Comparison of ENCODE assay signal across 26 cellular contexts in the genomic region with DNA sequence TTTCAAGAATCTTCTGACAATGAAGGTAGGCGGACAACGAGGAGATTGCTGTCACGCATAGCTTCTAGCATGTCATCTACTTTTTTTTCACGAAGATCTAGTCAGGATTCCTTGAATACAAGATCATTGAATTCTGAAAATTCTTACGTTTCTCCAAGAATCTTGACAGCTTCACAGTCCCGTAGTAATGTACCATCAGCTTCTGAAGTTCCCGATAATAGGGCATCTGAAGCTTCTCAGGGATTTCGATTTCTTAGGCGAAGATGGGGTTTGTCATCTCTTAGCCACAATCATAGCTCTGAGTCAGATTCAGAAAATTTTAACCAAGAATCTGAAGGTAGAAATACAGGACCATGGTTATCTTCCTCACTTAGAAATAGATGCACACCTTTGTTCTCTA. TPM values are rescaled to one million over a fixed set of nuclear protein-coding genes. Genes with fewer than 3 reads are reported as not detected.
DNase-seq lines count a peak whose midpoint lies in the region; ATAC-seq and TF ChIP-seq lines count a peak whose summit lies in the region.
"Had no signal": no experiment of that assay in that cellular context is flagged by ENCODE, and none has a peak within 500 bp of the region (broad histone marks: within the 10 kb centered on the region; RNA-seq: fewer than 3 reads in every experiment).

No MANE protein-coding gene starts in this region.

- no peak overlapping the region for H3K4me2 ChIP-seq in PC-3 (ENCODE audit: low read length)

- intact Hi-C loops in CD4-positive, alpha-beta T cell (cut with DNase I, micrococcal nuclease) = no loop called here
- intact Hi-C loops in Calu3 (cut with micrococcal nuclease; ENCODE audit: unreplicated experiment) = no loop called here
- intact Hi-C loops in PC-3 (cut with micrococcal nuclease) = no loop called here

- H3K36me3 ChIP-seq in PC-3 (ENCODE audit: low read depth, low read length) = peaks cover 69% of the 10 kb centered on the region

- H3K27me3 ChIP-seq in CD4-positive, alpha-beta T cell (ENCODE audit: control insufficient read depth, insufficient read depth, low read length) = no peaks in the 10 kb centered on the region
- H3K27me3 ChIP-seq in PC-3 (ENCODE audit: low read length) = no peaks in the 10 kb centered on the region
- H3K27me3 ChIP-seq: Peyer's patch had no signal

- peaks cover 15% of the 10 kb centered on the region for H4K20me1 ChIP-seq in PC-3 (ENCODE audit: low read length)

- no peaks in the 10 kb centered on the region for H3K9me2 ChIP-seq in PC-3 (replicated peaks; ENCODE audit: low read length)

- peaks cover 63% of the 10 kb centered on the region for H3K36me3 Mint-ChIP-seq in CD4-positive, alpha-beta T cell (ENCODE audit: low read depth)
- peaks cover 42% of the 10 kb centered on the region for H3K36me3 Mint-ChIP-seq in Calu3 (ENCODE audit: insufficient read depth, unreplicated experiment)

- peaks cover 60% of the 10 kb centered on the region for H3K79me2 ChIP-seq in PC-3 (ENCODE audit: low read length)

- BruUV-seq in Calu3 (replicated peaks; lab: Mats Ljungman, UMichigan) (TSS peak; percentile 15), PC-3 (replicated peaks; lab: Mats Ljungman, UMichigan) (TSS peak; percentile 30)

- no peak overlapping the region for H3K9ac ChIP-seq in PC-3 (ENCODE audit: low read length)

- H3K9me3 Mint-ChIP-seq in CD4-positive, alpha-beta T cell = no peaks in the 10 kb centered on the region
- no peaks in the 10 kb centered on the region for H3K9me3 Mint-ChIP-seq in Calu3 (ENCODE audit: low read depth, unreplicated experiment)
- H3K9me3 Mint-ChIP-seq: CD8-positive, alpha-beta memory T cell; IgD-negative memory B cell had no signal

- ATAC-seq in CD4-positive, alpha-beta T cell (ENCODE audit: poor library complexity) = no peak
- no peak for ATAC-seq in PC-3

- H3K4me3 Mint-ChIP-seq in CD4-positive, alpha-beta T cell = no peak overlapping the region
- no peak overlapping the region for H3K4me3 Mint-ChIP-seq in Calu3 (ENCODE audit: low read depth, unreplicated experiment)
- H3K4me3 Mint-ChIP-seq: B cell; CD8-positive, alpha-beta memory T cell; IgD-negative memory B cell had no signal

- H3K27ac ChIP-seq in CD4-positive, alpha-beta T cell (ENCODE audit: low read depth, low read length) = no peak overlapping the region
- H3K27ac ChIP-seq in PC-3 (ENCODE audit: low read length) = no peak overlapping the region
- H3K27ac ChIP-seq: C4-2B, Peyer's patch, SK-N-MC had no signal

- H3K4me1 ChIP-seq in PC-3 (ENCODE audit: insufficient read depth, low read length) = no peaks in the 10 kb centered on the region
- H3K4me1 ChIP-seq: Peyer's patch had no signal

- POLR2A ChIA-PET in CD4-positive, alpha-beta T cell (lab: Charles Lee) = interaction anchor here (1.2 kb wide), 1 partner anchor 10 kb away, joined by 3 read pairs; no protein-coding TSS in a partner anchor
- POLR2A ChIA-PET in PC-3 (lab: Charles Lee; ENCODE audit: unreplicated experiment) = no interaction called here

- CTCF ChIA-PET in CD4-positive, alpha-beta T cell (lab: Charles Lee) = interaction anchor here (1.5 kb wide), 1 partner anchor 19 kb away, joined by 3 read pairs; no protein-coding TSS in a partner anchor
- CTCF ChIA-PET in Calu3 (lab: Charles Lee) (no interaction called here), PC-3 (lab: Charles Lee) (interaction anchor here (0.6 kb wide), 1 partner anchor 12 kb away, joined by 3 read pairs; no protein-coding TSS in a partner anchor)

- no peak for DNase-seq in CD4-positive, alpha-beta T cell
- no peak for DNase-seq in Calu3
- DNase-seq in PC-3 = no peak
- peak; percentile 38 for DNase-seq in putamen (ENCODE audit: low spot score)
- no peak for DNase-seq in amniotic stem cell (lab: John Stamatoyannopoulos, UW)
- DNase-seq in KG1 (lab: John Stamatoyannopoulos, UW) = no peak
- DNase-seq in ecto neural progenitor cell (ENCODE audit: low spot score) = no peak
- DNase-seq: CD8-positive, alpha-beta memory T cell; DMS153; DND-41; H7; NCI-H1092; NCI-H1436; NCI-H187; NCI-H2081 treated with DMSO at 0.1 percent for 48 hours; NCI-H2171; NCI-H226; NCI-H510A; NCI-H69; Peyer's patch; SIG-M5; SW 1271 had no signal

- no peak overlapping the region for H3K4me3 ChIP-seq in PC-3 (ENCODE audit: low read length)
- H3K4me3 ChIP-seq: Peyer's patch, SK-N-MC had no signal

- H3K4me1 Mint-ChIP-seq in CD4-positive, alpha-beta T cell (ENCODE audit: low read depth) = peaks cover 27% of the 10 kb centered on the region
- no peaks in the 10 kb centered on the region for H3K4me1 Mint-ChIP-seq in Calu3 (ENCODE audit: low read depth, unreplicated experiment)

- H3K27ac Mint-ChIP-seq in CD4-positive, alpha-beta T cell = peak overlapping the region; percentile 17
- no peak overlapping the region for H3K27ac Mint-ChIP-seq in Calu3 (ENCODE audit: unreplicated experiment)
- H3K27ac Mint-ChIP-seq: B cell; CD8-positive, alpha-beta memory T cell; IgD-negative memory B cell had no signal

- TF ChIP-seq CTCF in CD4-positive, alpha-beta T cell (IDR thresholded peaks at IDR 0.05) = no peak
- no peak for TF ChIP-seq CTCF in Calu3 (IDR thresholded peaks at IDR 0.05; ENCODE audit: unreplicated experiment)
- TF ChIP-seq CTCF in PC-3 (conservative IDR thresholded peaks at IDR 0.05; ENCODE audit: low read depth, low read length) = no peak

- no peaks in the 10 kb centered on the region for H3F3A ChIP-seq in PC-3 (ENCODE audit: low read length, unreplicated experiment)

- no peaks in the 10 kb centered on the region for H3K27me3 Mint-ChIP-seq in CD4-positive, alpha-beta T cell
- H3K27me3 Mint-ChIP-seq in Calu3 (ENCODE audit: unreplicated experiment) = no peaks in the 10 kb centered on the region
- H3K27me3 Mint-ChIP-seq: B cell; CD8-positive, alpha-beta memory T cell; IgD-negative memory B cell had no signal

- no peaks in the 10 kb centered on the region for H3K9me3 ChIP-seq in CD4-positive, alpha-beta T cell (ENCODE audit: control insufficient read depth, low read length)
- H3K9me3 ChIP-seq in PC-3 (ENCODE audit: low read length) = no peaks in the 10 kb centered on the region
- H3K9me3 ChIP-seq: Peyer's patch had no signal

- H2AFZ ChIP-seq in PC-3 (ENCODE audit: low read length) = no peak overlapping the region

RNA-seq across cellular contexts. Expression of gene MARCHF7, which starts 35.8 kb away (rescaled TPM):
- total RNA-seq in CD4-positive, alpha-beta T cell = 10 to 100 TPM; 58.1 to 61.4 TPM
- total RNA-seq in Calu3 (2022) (74.8 and 81.9 TPM in 2 replicates), PC-3 (2014; rRNA removed) (53.2 and 84.3 TPM in 2 replicates)

RNA-seq across cellular contexts. Expression of gene CD302, which starts 49.9 kb away (rescaled TPM):
- 1 to 10 TPM; 1.0 to 1.1 TPM for total RNA-seq in CD4-positive, alpha-beta T cell
- total RNA-seq in Calu3 (2022) = 3.4 and 5.4 TPM in 2 replicates
- total RNA-seq in PC-3 (2014; rRNA removed) = 7.4 and 8.5 TPM in 2 replicates
